ENCODE assay signal across 20 cellular contexts in genomic region chr7:75546272-75547015, GRCh38. TPM values are rescaled to one million over a fixed set of nuclear protein-coding genes. Genes with fewer than 3 reads are reported as not detected.
DNase-seq lines count a peak whose midpoint lies in the region; ATAC-seq, FAIRE-seq and TF ChIP-seq lines count a peak whose summit lies in the region.
"Had no signal": no experiment of that assay in that cellular context is flagged by ENCODE, and none has a peak within 500 bp of the region (broad histone marks: within the 10 kb centered on the region; RNA-seq: fewer than 3 reads in every experiment).

No MANE protein-coding gene starts in this region.

- ATAC-seq in activated T-helper 17 cell treated with anti-CD3 and anti-CD28 coated beads, Interleukin-2, amount 50 U/mL, for 72 hours (replicated peaks): no peak
- peak; percentile 40 for ATAC-seq in mucosa of descending colon
- ATAC-seq: CD8-positive, alpha-beta T cell had no signal

- DNase-seq in CD14-positive monocyte (ENCODE audit: low spot score) (no peak), D341Med (ENCODE audit: low spot score) (peak; percentile 86), mucosa of descending colon (no peak), GM19239 (ENCODE audit: insufficient read length, low spot score) (no peak), AG20443 (ENCODE audit: low spot score) (no peak), GF-D8 (lab: John Stamatoyannopoulos, UW) (no peak), pons (ENCODE audit: low spot score) (no peak)
- DNase-seq: CD8-positive, alpha-beta T cell; GDM1; IMR-90; NCI-H1105; NCI-H146; NCI-H2029 treated with DMSO at 0.1 percent for 48 hours; NCI-H2171; NCI-H446 treated with DMSO at 0.1 percent for 48 hours; NK-92 treated with Interleukin-12 subunit alpha and Interleukin-12 subunit beta, amount 100 ng/mL, for 24 hours had no signal

- intact Hi-C loops in CD14-positive monocyte (cut with micrococcal nuclease): no loop called here
- intact Hi-C loops in mucosa of descending colon (cut with DNase I, micrococcal nuclease): no loop called here

- no peak for FAIRE-seq in GM19239 (lab: Jason Lieb, UNC)

- peaks cover 61 to 93% of the 10 kb centered on the region in 2 donors for H3K36me3 Mint-ChIP-seq in CD14-positive monocyte
- H3K36me3 Mint-ChIP-seq in activated T-helper 17 cell treated with anti-CD3 and anti-CD28 coated beads, Interleukin-2, amount 50 U/mL, for 72 hours (ENCODE audit: low read depth): no peaks in the 10 kb centered on the region

- peak overlapping the region in 4 of 7 donors; percentile 8 to 75 (median 48) for H3K27ac Mint-ChIP-seq in CD14-positive monocyte
- H3K27ac Mint-ChIP-seq in activated T-helper 17 cell treated with anti-CD3 and anti-CD28 coated beads, Interleukin-2, amount 50 U/mL, for 72 hours: peak overlapping the region; percentile 42
- H3K27ac Mint-ChIP-seq: CD8-positive, alpha-beta T cell had no signal

- H3K27me3 Mint-ChIP-seq in CD14-positive monocyte (ENCODE audit: low read depth in 3 of 3): peaks cover 0 to 1% (median 0%) of the 10 kb centered on the region in 3 donors
- no peaks in the 10 kb centered on the region for H3K27me3 Mint-ChIP-seq in activated T-helper 17 cell treated with anti-CD3 and anti-CD28 coated beads, Interleukin-2, amount 50 U/mL, for 72 hours

- no peaks in the 10 kb centered on the region for H3K36me3 ChIP-seq in mucosa of descending colon (ENCODE audit: low read depth)

- H3K4me1 ChIP-seq in mucosa of descending colon (ENCODE audit: low read depth): no peaks in the 10 kb centered on the region

- no peak overlapping the region for H3K4me3 Mint-ChIP-seq in CD14-positive monocyte
- no peak overlapping the region for H3K4me3 Mint-ChIP-seq in activated T-helper 17 cell treated with anti-CD3 and anti-CD28 coated beads, Interleukin-2, amount 50 U/mL, for 72 hours
- H3K4me3 Mint-ChIP-seq: CD8-positive, alpha-beta T cell had no signal

- no peaks in the 10 kb centered on the region for H3K4me1 Mint-ChIP-seq in CD14-positive monocyte
- H3K4me1 Mint-ChIP-seq in activated T-helper 17 cell treated with anti-CD3 and anti-CD28 coated beads, Interleukin-2, amount 50 U/mL, for 72 hours: no peaks in the 10 kb centered on the region

- TF ChIP-seq CTCF in CD14-positive monocyte (IDR thresholded peaks at IDR 0.05) (no peak), mucosa of descending colon (IDR thresholded peaks at IDR 0.05) (no peak)

- no peaks in the 10 kb centered on the region for H3K9me3 ChIP-seq in mucosa of descending colon
- H3K9me3 ChIP-seq: BLaER1 had no signal

- H3K4me3 ChIP-seq in mucosa of descending colon: no peak overlapping the region
- H3K4me3 ChIP-seq: BLaER1 had no signal

- H3K9me3 Mint-ChIP-seq in CD14-positive monocyte: peaks cover 0 to 2% (median 0%) of the 10 kb centered on the region in 7 donors
- no peaks in the 10 kb centered on the region for H3K9me3 Mint-ChIP-seq in activated T-helper 17 cell treated with anti-CD3 and anti-CD28 coated beads, Interleukin-2, amount 50 U/mL, for 72 hours
- H3K9me3 Mint-ChIP-seq: CD8-positive, alpha-beta T cell had no signal

RNA-seq across cellular contexts. Expression of gene SPDYE5, which starts 54.3 kb away (rescaled TPM):
- polyA plus RNA-seq in CD14-positive monocyte: not detected
- under 1 TPM in 1 of 2 donors, not detected in 1; 0.24 TPM for total RNA-seq in activated T-helper 17 cell treated with anti-CD3 and anti-CD28 coated beads, Interleukin-2, amount 50 U/mL, for 72 hours
- under 1 TPM in 2 of 3 donors, not detected in 1; 0.17 to 0.38 TPM for total RNA-seq in mucosa of descending colon
- total RNA-seq: Daoy, H4, IMR-90 had no signal
- polyA plus RNA-seq: IMR-90 had no signal
